In the genomic region with DNA sequence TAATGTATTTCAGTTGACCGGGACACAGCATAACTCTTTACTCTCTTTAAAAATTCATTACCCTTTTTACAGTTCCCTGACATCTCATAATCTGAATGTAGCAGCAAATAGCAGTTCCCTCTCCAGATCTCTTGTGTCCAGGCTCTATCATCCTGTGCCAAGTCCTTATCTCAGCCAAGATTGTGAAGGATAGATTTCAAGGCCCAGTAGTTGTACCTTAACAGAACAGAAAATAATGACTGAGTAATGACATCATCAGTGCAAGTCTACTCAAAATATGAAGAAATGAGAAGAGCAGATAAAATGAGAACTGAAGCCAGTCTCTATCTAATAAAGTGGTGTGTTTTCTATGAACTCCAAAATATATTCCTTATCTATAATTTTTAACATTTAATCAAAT, we compare ENCODE assay signal across 26 cellular contexts.
"Had no signal": no experiment of that assay in that cellular context is flagged by ENCODE, and none has a peak within 500 bp of the region (broad histone marks: within the 10 kb centered on the region; RNA-seq: fewer than 3 reads in every experiment).

No MANE protein-coding gene starts in this region.

- H3K27me3 ChIP-seq: cardiac muscle cell, Peyer's patch, SJCRH30 had no signal

- ATAC-seq: activated T-cell treated with anti-CD3 and anti-CD28 coated beads, Interleukin-2, amount 50 U/mL, for 4 hours had no signal

- H3K4me3 ChIP-seq: cardiac muscle cell, Peyer's patch, SJCRH30 had no signal

- DNase-seq: activated CD4-positive, alpha-beta memory T cell treated with anti-CD3 and anti-CD28 coated beads for 36 hours; activated CD4-positive, alpha-beta T cell treated with anti-CD3 and anti-CD28 coated beads, Interleukin-2, amount 10 ng/mL, durations not matched to agents 7 days and 5 days; activated CD4-positive, CD25-positive, alpha-beta regulatory T cell; activated CD8-positive, alpha-beta memory T cell treated with anti-CD3 and anti-CD28 coated beads for 24 hours; activated effector memory CD4-positive, alpha-beta T cell treated with anti-CD3 and anti-CD28 coated beads, Interleukin-2, amount 50 U/mL, for 16 hours; activated naive CD4-positive, alpha-beta T cell treated with Interleukin-2 at 50 U/mL for 16 hours; activated naive CD8-positive, alpha-beta T cell treated with anti-CD3 and anti-CD28 coated beads for 36 hours; activated T-cell treated with anti-CD3 and anti-CD28 coated beads, Interleukin-2, amount 50 U/mL, for 4 hours; anterior cingulate cortex; Karpas-422; MM.1S; NCI-H1105; NCI-H1436; NCI-H1694 treated with DMSO at 0.1 percent for 48 hours; NCI-H2029 treated with DMSO at 0.1 percent for 48 hours; NCI-H446; NCI-H524 treated with DMSO at 0.1 percent for 48 hours; NCI-H82; Peyer's patch; Right ventricle myocardium superior; SJCRH30; SK-N-SH; T-helper 1 cell had no signal

- H3K27ac ChIP-seq: cardiac muscle cell, Peyer's patch, RWPE1, SJCRH30, VCaP had no signal

- H3K9me3 ChIP-seq: Peyer's patch, SJCRH30, SK-N-SH had no signal

- H3K4me1 ChIP-seq: Peyer's patch had no signal

- H3K36me3 ChIP-seq: cardiac muscle cell, Peyer's patch, SJCRH30 had no signal

- H3K4me2 ChIP-seq: SK-N-SH had no signal

- H3K9ac ChIP-seq: SK-N-SH had no signal
